In genomic region chr6:73823832-73824231, GRCh38 we compare ENCODE assay signal across 29 cellular contexts.
"Had no signal": no experiment of that assay in that cellular context is flagged by ENCODE, and none has a peak within 500 bp of the region (broad histone marks: within the 10 kb centered on the region; RNA-seq: fewer than 3 reads in every experiment).

No MANE protein-coding gene starts in this region.

- H3K36me3 ChIP-seq: adrenal gland, ascending aorta, colonic mucosa, gastrocnemius medialis, right lobe of liver, stomach had no signal

- H3K4me3 ChIP-seq: adrenal gland, ascending aorta, colonic mucosa, esophagus muscularis mucosa, gastrocnemius medialis, right lobe of liver, skin epidermis, stomach, suprapubic skin, tibial nerve had no signal

- H3K4me1 Mint-ChIP-seq: activated T-helper 17 cell treated with anti-CD3 and anti-CD28 coated beads, Interleukin-2, amount 50 U/mL, for 72 hours; mesothelial cell of epicardium; stimulated activated effector memory CD8-positive, alpha-beta T cell treated with anti-CD3 and anti-CD28 coated beads, Interleukin-12 subunit alpha, Interleukin-12 subunit beta, amount 100 ng/mL, for 72 hours had no signal

- H3K36me3 Mint-ChIP-seq: mesothelial cell of epicardium; natural killer cell treated with Interleukin-12 subunit alpha and Interleukin-12 subunit beta and Interleukin-15 and Interleukin-18, amount 100 ng/mL, for 72 hours; stimulated activated effector memory CD8-positive, alpha-beta T cell treated with anti-CD3 and anti-CD28 coated beads, Interleukin-12 subunit alpha, Interleukin-12 subunit beta, amount 100 ng/mL, for 72 hours had no signal

- H3K4me1 ChIP-seq: adrenal gland, ascending aorta, colonic mucosa, gastrocnemius medialis, parathyroid adenoma, right lobe of liver, stomach, suprapubic skin, tibial nerve had no signal

- H3K9me3 Mint-ChIP-seq: activated T-helper 17 cell treated with anti-CD3 and anti-CD28 coated beads, Interleukin-2, amount 50 U/mL, for 72 hours; natural killer cell treated with Interleukin-12 subunit alpha and Interleukin-12 subunit beta and Interleukin-15 and Interleukin-18, amount 100 ng/mL, for 72 hours had no signal

- H3K9ac ChIP-seq: parathyroid adenoma had no signal

- ATAC-seq: activated T-helper 17 cell treated with anti-CD3 and anti-CD28 coated beads, Interleukin-2, amount 50 U/mL, for 72 hours; effector memory CD8-positive, alpha-beta T cell; gastrocnemius medialis; natural killer cell treated with Interleukin-12 subunit alpha and Interleukin-12 subunit beta and Interleukin-15 and Interleukin-18, amount 100 ng/mL, for 72 hours; right lobe of liver; stimulated activated effector memory CD8-positive, alpha-beta T cell treated with anti-CD3 and anti-CD28 coated beads, Interleukin-12 subunit alpha, Interleukin-12 subunit beta, amount 100 ng/mL, for 72 hours had no signal

- H3K27me3 Mint-ChIP-seq: activated naive CD8-positive, alpha-beta T cell; activated T-cell treated with anti-CD3 and anti-CD28 coated beads, Interleukin-2, amount 50 U/mL, for 24 hours; activated T-helper 17 cell treated with anti-CD3 and anti-CD28 coated beads, Interleukin-2, amount 50 U/mL, for 72 hours; effector memory CD8-positive, alpha-beta T cell; natural killer cell treated with Interleukin-12 subunit alpha and Interleukin-12 subunit beta and Interleukin-15 and Interleukin-18, amount 100 ng/mL, for 72 hours had no signal

- H3K4me3 Mint-ChIP-seq: activated naive CD8-positive, alpha-beta T cell; activated T-cell treated with anti-CD3 and anti-CD28 coated beads, Interleukin-2, amount 50 U/mL, for 24 hours; activated T-helper 17 cell treated with anti-CD3 and anti-CD28 coated beads, Interleukin-2, amount 50 U/mL, for 72 hours; effector memory CD8-positive, alpha-beta T cell; mesothelial cell of epicardium; natural killer cell treated with Interleukin-12 subunit alpha and Interleukin-12 subunit beta and Interleukin-15 and Interleukin-18, amount 100 ng/mL, for 72 hours; stimulated activated effector memory CD8-positive, alpha-beta T cell treated with anti-CD3 and anti-CD28 coated beads, Interleukin-12 subunit alpha, Interleukin-12 subunit beta, amount 100 ng/mL, for 72 hours had no signal

- H2AFZ ChIP-seq: parathyroid adenoma had no signal

- DNase-seq: activated CD4-positive, alpha-beta T cell treated with anti-CD3 and anti-CD28 coated beads, Interleukin-2, amount 50 U/mL, for 4 hours; activated CD8-positive, alpha-beta memory T cell treated with anti-CD3 and anti-CD28 coated beads for 24 hours; activated CD8-positive, alpha-beta memory T cell treated with anti-CD3 and anti-CD28 coated beads, Interleukin-2, amount 50 U/mL, for 4 hours; activated naive CD4-positive, alpha-beta T cell; activated T-cell treated with anti-CD3 and anti-CD28 coated beads, Interleukin-2, amount 50 U/mL, for 24 hours; adrenal gland; central memory CD4-positive, alpha-beta T cell; colonic mucosa; dorsolateral prefrontal cortex; effector memory CD8-positive, alpha-beta T cell; gastrocnemius medialis; hippocampal formation; left ventricle myocardium superior; mammary epithelial cell; right lobe of liver; stimulated activated CD4-positive, alpha-beta T cell treated with anti-CD3 and anti-CD28 coated beads, Interleukin-1b, Interleukin-23, amount 100 ng/mL, for 48 hours; stomach; T-helper 9 cell had no signal

- H3K27ac Mint-ChIP-seq: activated naive CD8-positive, alpha-beta T cell; activated T-cell treated with anti-CD3 and anti-CD28 coated beads, Interleukin-2, amount 50 U/mL, for 24 hours; activated T-helper 17 cell treated with anti-CD3 and anti-CD28 coated beads, Interleukin-2, amount 50 U/mL, for 72 hours; effector memory CD8-positive, alpha-beta T cell; mesothelial cell of epicardium; natural killer cell treated with Interleukin-12 subunit alpha and Interleukin-12 subunit beta and Interleukin-15 and Interleukin-18, amount 100 ng/mL, for 72 hours; stimulated activated effector memory CD8-positive, alpha-beta T cell treated with anti-CD3 and anti-CD28 coated beads, Interleukin-12 subunit alpha, Interleukin-12 subunit beta, amount 100 ng/mL, for 72 hours had no signal

- H3K27ac ChIP-seq: adrenal gland, ascending aorta, colonic mucosa, dorsolateral prefrontal cortex, gastrocnemius medialis, parathyroid adenoma, right lobe of liver, skin epidermis, stomach, suprapubic skin, tibial nerve had no signal

- H3K9me3 ChIP-seq: adrenal gland, ascending aorta, colonic mucosa, esophagus muscularis mucosa, gastrocnemius medialis, right lobe of liver, stomach, suprapubic skin, tibial nerve had no signal

- H3K27me3 ChIP-seq: adrenal gland, ascending aorta, colonic mucosa, dorsolateral prefrontal cortex, esophagus muscularis mucosa, gastrocnemius medialis, right lobe of liver, stomach, suprapubic skin, tibial nerve had no signal
